1 cellular context compared by ENCODE assay signal in the genomic region with DNA sequence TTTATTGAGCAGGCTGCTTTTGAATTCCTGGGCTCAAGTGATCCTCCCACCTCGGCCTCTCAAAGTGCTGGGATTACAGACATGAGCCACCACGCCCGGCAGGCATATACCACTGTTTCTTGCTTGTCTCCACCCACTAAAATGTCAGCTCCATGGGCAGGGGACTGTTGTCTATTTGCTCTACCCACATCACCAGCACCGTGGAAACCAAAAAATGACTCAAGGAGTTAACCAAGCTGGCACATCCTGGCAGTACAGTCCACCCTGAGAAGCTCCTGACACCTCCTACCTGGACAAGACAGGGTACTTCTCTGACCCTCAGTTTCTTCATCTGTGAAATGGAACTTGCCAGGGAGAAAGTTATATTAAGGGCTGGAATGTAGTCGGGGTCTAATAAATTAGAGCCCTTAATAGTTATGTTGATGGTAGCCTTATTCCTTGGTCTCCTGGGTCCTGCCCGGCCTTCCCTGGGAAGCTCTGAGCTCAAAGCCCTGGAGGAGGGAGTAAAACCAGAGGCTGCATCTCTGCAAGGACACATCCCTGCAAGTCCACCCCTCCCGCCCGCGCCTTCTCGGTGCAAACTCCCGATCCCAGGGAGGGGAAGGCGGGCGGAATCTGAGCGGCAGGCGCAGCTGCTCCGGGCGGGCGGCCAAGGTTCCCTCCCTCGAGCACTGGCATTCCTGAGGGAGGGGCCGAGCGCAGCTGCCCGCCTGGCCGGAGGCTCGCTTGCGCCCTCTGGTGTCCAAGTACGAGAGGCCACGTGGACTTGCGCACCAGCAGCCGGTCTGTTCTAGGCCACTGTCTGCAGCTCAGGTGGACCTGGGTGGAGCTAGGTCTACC.
A peak's percentile ranks its signal among the peaks of the same experiment; 100 is the strongest.
TF ChIP-seq lines count a peak whose summit lies in the region.

No MANE protein-coding gene starts in this region.

TF ChIP-seq in GM12878, 131 proteins besides CTCF, POLR2A, EP300 and RAD21:
- TF ChIP-seq IKZF2 (IDR thresholded peaks at IDR 0.05), result 0 out of 4 replicates have a peak, but pooled peaks of 1 of the 2 experiments have one; percentile 22
- peak; percentile 54 to 59; a peak in 2 of 4 replicates for TF ChIP-seq BHLHE40 (IDR thresholded peaks at IDR 0.05; ENCODE audit: borderline replicate concordance in 1 of 2, low read depth in 2 of 2, low read length in 1 of 2)
- peak; percentile 68; the same call in 1 of the 2 replicates for TF ChIP-seq RB1 (IDR thresholded peaks at IDR 0.05; ENCODE audit: borderline replicate concordance)
- TF ChIP-seq, protein P1, sequence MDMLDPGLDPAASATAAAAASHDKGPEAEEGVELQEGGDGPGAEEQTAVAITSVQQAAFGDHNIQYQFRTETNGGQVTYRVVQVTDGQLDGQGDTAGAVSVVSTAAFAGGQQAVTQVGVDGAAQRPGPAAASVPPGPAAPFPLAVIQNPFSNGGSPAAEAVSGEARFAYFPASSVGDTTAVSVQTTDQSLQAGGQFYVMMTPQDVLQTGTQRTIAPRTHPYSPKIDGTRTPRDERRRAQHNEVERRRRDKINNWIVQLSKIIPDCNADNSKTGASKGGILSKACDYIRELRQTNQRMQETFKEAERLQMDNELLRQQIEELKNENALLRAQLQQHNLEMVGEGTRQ (IDR thresholded peaks at IDR 0.05; ENCODE audit: borderline replicate concordance, low read depth, low read length), result peak; percentile 18
- no peak for TF ChIP-seq POLR2AphosphoS2 (IDR thresholded peaks at IDR 0.05; ENCODE audit: low read depth, low read length)
- TF ChIP-seq SMARCA5 (IDR thresholded peaks at IDR 0.05), result peak; percentile 68; the same call in 1 of the 2 replicates
- TF ChIP-seq, protein P2, sequence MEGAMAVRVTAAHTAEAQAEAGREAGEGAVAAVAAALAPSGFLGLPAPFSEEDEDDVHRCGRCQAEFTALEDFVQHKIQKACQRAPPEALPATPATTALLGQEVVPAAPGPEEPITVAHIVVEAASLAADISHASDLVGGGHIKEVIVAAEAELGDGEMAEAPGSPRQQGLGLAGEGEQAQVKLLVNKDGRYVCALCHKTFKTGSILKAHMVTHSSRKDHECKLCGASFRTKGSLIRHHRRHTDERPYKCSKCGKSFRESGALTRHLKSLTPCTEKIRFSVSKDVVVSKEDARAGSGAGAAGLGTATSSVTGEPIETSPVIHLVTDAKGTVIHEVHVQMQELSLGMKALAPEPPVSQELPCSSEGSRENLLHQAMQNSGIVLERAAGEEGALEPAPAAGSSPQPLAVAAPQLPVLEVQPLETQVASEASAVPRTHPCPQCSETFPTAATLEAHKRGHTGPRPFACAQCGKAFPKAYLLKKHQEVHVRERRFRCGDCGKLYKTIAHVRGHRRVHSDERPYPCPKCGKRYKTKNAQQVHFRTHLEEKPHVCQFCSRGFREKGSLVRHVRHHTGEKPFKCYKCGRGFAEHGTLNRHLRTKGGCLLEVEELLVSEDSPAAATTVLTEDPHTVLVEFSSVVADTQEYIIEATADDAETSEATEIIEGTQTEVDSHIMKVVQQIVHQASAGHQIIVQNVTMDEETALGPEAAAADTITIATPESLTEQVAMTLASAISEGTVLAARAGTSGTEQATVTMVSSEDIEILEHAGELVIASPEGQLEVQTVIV (IDR thresholded peaks at IDR 0.05; ENCODE audit: borderline replicate concordance, partially characterized antibody), result no peak
- peak; percentile 69; the same call in 1 of the 2 replicates for TF ChIP-seq TCF12 (IDR thresholded peaks at IDR 0.05; ENCODE audit: low read depth, low read length)
- TF ChIP-seq, protein P3, sequence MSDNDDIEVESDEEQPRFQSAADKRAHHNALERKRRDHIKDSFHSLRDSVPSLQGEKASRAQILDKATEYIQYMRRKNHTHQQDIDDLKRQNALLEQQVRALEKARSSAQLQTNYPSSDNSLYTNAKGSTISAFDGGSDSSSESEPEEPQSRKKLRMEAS (IDR thresholded peaks at IDR 0.05; ENCODE audit: low read depth, low read length), result peak; percentile 96
- TF ChIP-seq LARP7 (IDR thresholded peaks at IDR 0.05), result peak; percentile 63; the same call in 1 of the 2 replicates
- TF ChIP-seq, protein P4, sequence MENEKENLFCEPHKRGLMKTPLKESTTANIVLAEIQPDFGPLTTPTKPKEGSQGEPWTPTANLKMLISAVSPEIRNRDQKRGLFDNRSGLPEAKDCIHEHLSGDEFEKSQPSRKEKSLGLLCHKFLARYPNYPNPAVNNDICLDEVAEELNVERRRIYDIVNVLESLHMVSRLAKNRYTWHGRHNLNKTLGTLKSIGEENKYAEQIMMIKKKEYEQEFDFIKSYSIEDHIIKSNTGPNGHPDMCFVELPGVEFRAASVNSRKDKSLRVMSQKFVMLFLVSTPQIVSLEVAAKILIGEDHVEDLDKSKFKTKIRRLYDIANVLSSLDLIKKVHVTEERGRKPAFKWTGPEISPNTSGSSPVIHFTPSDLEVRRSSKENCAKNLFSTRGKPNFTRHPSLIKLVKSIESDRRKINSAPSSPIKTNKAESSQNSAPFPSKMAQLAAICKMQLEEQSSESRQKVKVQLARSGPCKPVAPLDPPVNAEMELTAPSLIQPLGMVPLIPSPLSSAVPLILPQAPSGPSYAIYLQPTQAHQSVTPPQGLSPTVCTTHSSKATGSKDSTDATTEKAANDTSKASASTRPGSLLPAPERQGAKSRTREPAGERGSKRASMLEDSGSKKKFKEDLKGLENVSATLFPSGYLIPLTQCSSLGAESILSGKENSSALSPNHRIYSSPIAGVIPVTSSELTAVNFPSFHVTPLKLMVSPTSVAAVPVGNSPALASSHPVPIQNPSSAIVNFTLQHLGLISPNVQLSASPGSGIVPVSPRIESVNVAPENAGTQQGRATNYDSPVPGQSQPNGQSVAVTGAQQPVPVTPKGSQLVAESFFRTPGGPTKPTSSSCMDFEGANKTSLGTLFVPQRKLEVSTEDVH (IDR thresholded peaks at IDR 0.05; ENCODE audit: low read depth, partially characterized antibody), result no peak
- 0 out of 2 replicates have a peak, but pooled peaks have one; percentile 19 for TF ChIP-seq BACH1 (IDR thresholded peaks at IDR 0.05; ENCODE audit: borderline replicate concordance)
- no peak for TF ChIP-seq ETV6 (conservative IDR thresholded peaks at IDR 0.05 in 1 of 2, IDR thresholded peaks at IDR 0.05 in 1 of 2; ENCODE audit: borderline replicate concordance in 1 of 2, low read depth in 1 of 2)
- TF ChIP-seq, protein P5, sequence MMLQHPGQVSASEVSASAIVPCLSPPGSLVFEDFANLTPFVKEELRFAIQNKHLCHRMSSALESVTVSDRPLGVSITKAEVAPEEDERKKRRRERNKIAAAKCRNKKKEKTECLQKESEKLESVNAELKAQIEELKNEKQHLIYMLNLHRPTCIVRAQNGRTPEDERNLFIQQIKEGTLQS (IDR thresholded peaks at IDR 0.05; ENCODE audit: borderline replicate concordance, extremely low read depth, low read depth, low read length), result 0 out of 2 replicates have a peak, but pooled peaks have one; percentile 26
- TF ChIP-seq, protein P6, sequence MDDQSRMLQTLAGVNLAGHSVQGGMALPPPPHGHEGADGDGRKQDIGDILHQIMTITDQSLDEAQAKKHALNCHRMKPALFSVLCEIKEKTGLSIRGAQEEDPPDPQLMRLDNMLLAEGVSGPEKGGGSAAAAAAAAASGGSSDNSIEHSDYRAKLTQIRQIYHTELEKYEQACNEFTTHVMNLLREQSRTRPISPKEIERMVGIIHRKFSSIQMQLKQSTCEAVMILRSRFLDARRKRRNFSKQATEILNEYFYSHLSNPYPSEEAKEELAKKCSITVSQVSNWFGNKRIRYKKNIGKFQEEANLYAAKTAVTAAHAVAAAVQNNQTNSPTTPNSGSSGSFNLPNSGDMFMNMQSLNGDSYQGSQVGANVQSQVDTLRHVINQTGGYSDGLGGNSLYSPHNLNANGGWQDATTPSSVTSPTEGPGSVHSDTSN (IDR thresholded peaks at IDR 0.05; ENCODE audit: insufficient replicate concordance, low read depth, low read length), result peak; percentile 3
- TF ChIP-seq, protein P7, sequence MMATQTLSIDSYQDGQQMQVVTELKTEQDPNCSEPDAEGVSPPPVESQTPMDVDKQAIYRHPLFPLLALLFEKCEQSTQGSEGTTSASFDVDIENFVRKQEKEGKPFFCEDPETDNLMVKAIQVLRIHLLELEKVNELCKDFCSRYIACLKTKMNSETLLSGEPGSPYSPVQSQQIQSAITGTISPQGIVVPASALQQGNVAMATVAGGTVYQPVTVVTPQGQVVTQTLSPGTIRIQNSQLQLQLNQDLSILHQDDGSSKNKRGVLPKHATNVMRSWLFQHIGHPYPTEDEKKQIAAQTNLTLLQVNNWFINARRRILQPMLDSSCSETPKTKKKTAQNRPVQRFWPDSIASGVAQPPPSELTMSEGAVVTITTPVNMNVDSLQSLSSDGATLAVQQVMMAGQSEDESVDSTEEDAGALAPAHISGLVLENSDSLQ (IDR thresholded peaks at IDR 0.05), result peak; percentile 46; the same call in 1 of the 2 replicates
- peak; percentile 36; the same call in 1 of the 2 replicates for TF ChIP-seq RAD51 (IDR thresholded peaks at IDR 0.05)
- peak; percentile 67; the same call in 1 of the 2 replicates for TF ChIP-seq CREM (IDR thresholded peaks at IDR 0.05; ENCODE audit: low read depth)
- TF ChIP-seq, protein P8, sequence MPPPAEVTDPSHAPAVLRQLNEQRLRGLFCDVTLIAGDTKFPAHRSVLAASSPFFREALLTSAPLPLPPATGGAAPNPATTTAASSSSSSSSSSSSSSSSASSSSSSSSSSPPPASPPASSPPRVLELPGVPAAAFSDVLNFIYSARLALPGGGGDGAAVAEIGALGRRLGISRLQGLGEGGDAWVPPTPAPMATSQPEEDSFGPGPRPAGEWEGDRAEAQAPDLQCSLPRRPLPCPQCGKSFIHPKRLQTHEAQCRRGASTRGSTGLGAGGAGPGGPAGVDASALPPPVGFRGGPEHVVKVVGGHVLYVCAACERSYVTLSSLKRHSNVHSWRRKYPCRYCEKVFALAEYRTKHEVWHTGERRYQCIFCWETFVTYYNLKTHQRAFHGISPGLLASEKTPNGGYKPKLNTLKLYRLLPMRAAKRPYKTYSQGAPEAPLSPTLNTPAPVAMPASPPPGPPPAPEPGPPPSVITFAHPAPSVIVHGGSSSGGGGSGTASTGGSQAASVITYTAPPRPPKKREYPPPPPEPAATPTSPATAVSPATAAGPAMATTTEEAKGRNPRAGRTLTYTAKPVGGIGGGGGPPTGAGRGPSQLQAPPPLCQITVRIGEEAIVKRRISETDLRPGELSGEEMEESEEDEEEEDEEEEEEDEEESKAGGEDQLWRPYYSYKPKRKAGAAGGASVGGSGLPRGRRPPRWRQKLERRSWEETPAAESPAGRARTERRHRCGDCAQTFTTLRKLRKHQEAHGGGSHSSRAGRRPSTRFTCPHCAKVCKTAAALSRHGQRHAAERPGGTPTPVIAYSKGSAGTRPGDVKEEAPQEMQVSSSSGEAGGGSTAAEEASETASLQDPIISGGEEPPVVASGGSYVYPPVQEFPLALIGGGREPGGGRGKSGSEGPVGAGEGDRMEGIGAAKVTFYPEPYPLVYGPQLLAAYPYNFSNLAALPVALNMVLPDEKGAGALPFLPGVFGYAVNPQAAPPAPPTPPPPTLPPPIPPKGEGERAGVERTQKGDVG (CRISPR knock-in tag; IDR thresholded peaks at IDR 0.05), result no peak
- no peak for TF ChIP-seq EGR1 (IDR thresholded peaks at IDR 0.05; ENCODE audit: borderline replicate concordance in 1 of 2, low read depth in 2 of 2, low read length in 2 of 2)
- TF ChIP-seq IKZF1 (conservative IDR thresholded peaks at IDR 0.05), result peak; percentile 62
- no peak for TF ChIP-seq POLR2AphosphoS5 (IDR thresholded peaks at IDR 0.05; ENCODE audit: low read length)
- TF ChIP-seq, protein P9, sequence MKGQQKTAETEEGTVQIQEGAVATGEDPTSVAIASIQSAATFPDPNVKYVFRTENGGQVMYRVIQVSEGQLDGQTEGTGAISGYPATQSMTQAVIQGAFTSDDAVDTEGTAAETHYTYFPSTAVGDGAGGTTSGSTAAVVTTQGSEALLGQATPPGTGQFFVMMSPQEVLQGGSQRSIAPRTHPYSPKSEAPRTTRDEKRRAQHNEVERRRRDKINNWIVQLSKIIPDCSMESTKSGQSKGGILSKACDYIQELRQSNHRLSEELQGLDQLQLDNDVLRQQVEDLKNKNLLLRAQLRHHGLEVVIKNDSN (IDR thresholded peaks at IDR 0.05; ENCODE audit: borderline replicate concordance, extremely low read length, insufficient read depth, low read depth, low read length), result peak; percentile 72
- peak; percentile 36; the same call in 1 of the 2 replicates for TF ChIP-seq CREB1 (IDR thresholded peaks at IDR 0.05; ENCODE audit: low read depth)
- TF ChIP-seq TCF3 (IDR thresholded peaks at IDR 0.05; ENCODE audit: borderline replicate concordance, insufficient read depth, low read depth, low read length), result 0 out of 2 replicates have a peak, but pooled peaks have one; percentile 73
- no peak for TF ChIP-seq PAX8 (IDR thresholded peaks at IDR 0.05)
- TF ChIP-seq NRF1 (conservative IDR thresholded peaks at IDR 0.05; ENCODE audit: low read depth, low read length), result 0 out of 2 replicates have a peak, but pooled peaks have one; percentile 4
- TF ChIP-seq MYC (IDR thresholded peaks at IDR 0.05; ENCODE audit: insufficient read depth, insufficient read length, insufficient replicate concordance, low read length, severe bottlenecking), result peak; percentile 62
- peak; percentile 64; the same call in 1 of the 2 replicates for TF ChIP-seq YY1 (IDR thresholded peaks at IDR 0.05; ENCODE audit: low read depth, low read length)
- TF ChIP-seq, protein P10, sequence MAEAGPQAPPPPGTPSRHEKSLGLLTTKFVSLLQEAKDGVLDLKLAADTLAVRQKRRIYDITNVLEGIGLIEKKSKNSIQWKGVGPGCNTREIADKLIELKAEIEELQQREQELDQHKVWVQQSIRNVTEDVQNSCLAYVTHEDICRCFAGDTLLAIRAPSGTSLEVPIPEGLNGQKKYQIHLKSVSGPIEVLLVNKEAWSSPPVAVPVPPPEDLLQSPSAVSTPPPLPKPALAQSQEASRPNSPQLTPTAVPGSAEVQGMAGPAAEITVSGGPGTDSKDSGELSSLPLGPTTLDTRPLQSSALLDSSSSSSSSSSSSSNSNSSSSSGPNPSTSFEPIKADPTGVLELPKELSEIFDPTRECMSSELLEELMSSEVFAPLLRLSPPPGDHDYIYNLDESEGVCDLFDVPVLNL (IDR thresholded peaks at IDR 0.05; ENCODE audit: low read depth, low read length), result no peak
- TF ChIP-seq DPF2 (IDR thresholded peaks at IDR 0.05), result peak; percentile 52; the same call in 1 of the 2 replicates
- TF ChIP-seq SP1 (IDR thresholded peaks at IDR 0.05; ENCODE audit: low read depth, low read length), result peak; percentile 14
- TF ChIP-seq ZSCAN29 (IDR thresholded peaks at IDR 0.05), result no peak
- peak; percentile 80 for TF ChIP-seq SMC3 (IDR thresholded peaks at IDR 0.05; ENCODE audit: borderline replicate concordance, low read length)
- no peak for TF ChIP-seq ZZZ3 (IDR thresholded peaks at IDR 0.05; ENCODE audit: control insufficient read depth, insufficient read length, low read depth)
- TF ChIP-seq KLF5 (IDR thresholded peaks at IDR 0.05; ENCODE audit: partially characterized antibody), result no peak
TF ChIP-seq in GM12878: peak in this region for 24.
